15 cellular contexts compared by ENCODE assay signal in the genomic region with DNA sequence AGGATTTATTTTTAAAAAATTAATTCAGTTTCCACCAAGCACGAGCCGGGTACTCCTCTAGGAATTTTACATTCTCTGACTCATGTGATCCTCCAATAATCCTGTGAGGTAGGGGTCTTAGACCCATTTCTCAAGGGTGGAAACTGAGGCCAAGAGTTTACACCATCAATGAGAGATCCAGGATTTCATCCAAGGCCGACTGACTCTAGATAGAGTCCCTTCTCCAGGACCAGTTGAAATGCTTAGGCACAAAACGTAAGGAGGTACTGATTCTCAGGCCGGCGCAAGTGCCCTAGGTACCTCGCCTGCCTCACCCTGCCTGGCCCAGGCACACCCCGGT.
"Had no signal": no experiment of that assay in that cellular context is flagged by ENCODE, and none has a peak within 500 bp of the region (broad histone marks: within the 10 kb centered on the region; RNA-seq: fewer than 3 reads in every experiment).

No MANE protein-coding gene starts in this region.

- H3K9me3 Mint-ChIP-seq: naive thymus-derived CD8-positive, alpha-beta T cell; type B pancreatic cell had no signal

- H3K36me3 ChIP-seq: gastrocnemius medialis had no signal

- H3K9me3 ChIP-seq: gastrocnemius medialis, mucosa of descending colon had no signal

- H3K27me3 Mint-ChIP-seq: type B pancreatic cell had no signal

- ATAC-seq: esophagus mucosa; gastrocnemius medialis; left lobe of liver; mucosa of descending colon; naive thymus-derived CD8-positive, alpha-beta T cell had no signal

- DNase-seq: effector CD4-positive, alpha-beta T cell; gastrocnemius medialis; glutamatergic neuron; islet precursor cell; mammary epithelial cell; mucosa of descending colon; naive thymus-derived CD8-positive, alpha-beta T cell; small intestine; stimulated activated CD4-positive, alpha-beta T cell treated with anti-CD3 and anti-CD28 coated beads, Interleukin-12 subunit alpha, Interleukin-12 subunit beta, amount 100 ng/mL, for 4 hours; stimulated activated naive CD4-positive, alpha-beta T cell treated with Interleukin-2 at 50 U/mL for 16 hours had no signal

- H3K36me3 Mint-ChIP-seq: naive thymus-derived CD8-positive, alpha-beta T cell; type B pancreatic cell had no signal

- H3K4me3 ChIP-seq: coronary artery, gastrocnemius medialis, mucosa of descending colon had no signal

- H3K4me3 Mint-ChIP-seq: naive thymus-derived CD8-positive, alpha-beta T cell; type B pancreatic cell had no signal

- H3K27me3 ChIP-seq: gastrocnemius medialis had no signal

- H3K4me1 ChIP-seq: gastrocnemius medialis had no signal

- H3K27ac Mint-ChIP-seq: type B pancreatic cell had no signal

- H3K27ac ChIP-seq: coronary artery, gastrocnemius medialis had no signal

- FAIRE-seq: small intestine, urothelium cell line had no signal
